Comparison of ENCODE assay signal across 8 cellular contexts in genomic region chr2:190648289-190649034, GRCh38. TPM values are rescaled to one million over a fixed set of nuclear protein-coding genes. Genes with fewer than 3 reads are reported as not detected.
A peak's percentile ranks its signal among the peaks of the same experiment; 100 is the strongest.
DNase-seq lines count a peak whose midpoint lies in the region; ATAC-seq, FAIRE-seq and TF ChIP-seq lines count a peak whose summit lies in the region.

No MANE protein-coding gene starts in this region.

- H3K4me1 ChIP-seq in right cardiac atrium (ENCODE audit: control insufficient read depth, insufficient read depth, low read length) (no peaks in the 10 kb centered on the region), uterus (peaks cover 6 to 7% of the 10 kb centered on the region in 2 donors)

- H3K27ac ChIP-seq in right cardiac atrium (ENCODE audit: low read length) (peak overlapping the region; percentile 93), uterus (peak overlapping the region; percentile 93 to 97)

- H3K9me3 Mint-ChIP-seq in T-helper 1 cell treated with Interleukin-12 subunit alpha and Interleukin-12 subunit beta and Interleukin-4 antibody, amounts not matched to agents 30 μg/mL and 1 μg/mL, for 36 hours, result no peaks in the 10 kb centered on the region

- H3K36me3 Mint-ChIP-seq in T-helper 1 cell treated with Interleukin-12 subunit alpha and Interleukin-12 subunit beta and Interleukin-4 antibody, amounts not matched to agents 30 μg/mL and 1 μg/mL, for 36 hours (ENCODE audit: low read depth), result peaks cover 4% of the 10 kb centered on the region

- H3K4me3 ChIP-seq in right cardiac atrium (ENCODE audit: low read length), result peak overlapping the region; percentile 52
- peak overlapping the region; percentile 72 to 96 for H3K4me3 ChIP-seq in uterus

- H3K27me3 Mint-ChIP-seq in T-helper 1 cell treated with Interleukin-12 subunit alpha and Interleukin-12 subunit beta and Interleukin-4 antibody, amounts not matched to agents 30 μg/mL and 1 μg/mL, for 36 hours (ENCODE audit: low read depth), result no peaks in the 10 kb centered on the region

- H3K4me1 Mint-ChIP-seq in T-helper 1 cell treated with Interleukin-12 subunit alpha and Interleukin-12 subunit beta and Interleukin-4 antibody, amounts not matched to agents 30 μg/mL and 1 μg/mL, for 36 hours (ENCODE audit: low read depth), result peaks cover 28% of the 10 kb centered on the region

- TF ChIP-seq CTCF in uterus (IDR thresholded peaks at IDR 0.05), result no peak

- WGBS in right cardiac atrium, result under 1% methylated on average over 74 of the region's 78 CpGs

- H3K4me3 Mint-ChIP-seq in T-helper 1 cell treated with Interleukin-12 subunit alpha and Interleukin-12 subunit beta and Interleukin-4 antibody, amounts not matched to agents 30 μg/mL and 1 μg/mL, for 36 hours, result peak overlapping the region; percentile 69

- H3K9me3 ChIP-seq in right cardiac atrium (ENCODE audit: control insufficient read depth, low read length) (no peaks in the 10 kb centered on the region), uterus (no peaks in the 10 kb centered on the region)

- DNase-seq in GM12891 (ENCODE audit: insufficient read length, low spot score) (peak; percentile 72), NCI-H128 (lab: John Stamatoyannopoulos, UW; ENCODE audit: unreplicated experiment) (peak; percentile 38), amygdala (lab: John Stamatoyannopoulos, UW) (peak; percentile 16 to 99 (median 87)), right cardiac atrium (peak; percentile 94 to 98 (median 97)), putamen (ENCODE audit: low spot score) (peak; percentile 95), uterus (peak; percentile 91 to 93)

- H3K27ac Mint-ChIP-seq in T-helper 1 cell treated with Interleukin-12 subunit alpha and Interleukin-12 subunit beta and Interleukin-4 antibody, amounts not matched to agents 30 μg/mL and 1 μg/mL, for 36 hours, result peak overlapping the region; percentile 71

- TF ChIP-seq POLR2A in GM12891 (IDR thresholded peaks at IDR 0.05; ENCODE audit: low read depth, low read length), result no peak
- peak in 1 of 2 donors; percentile 56 for TF ChIP-seq POLR2A in uterus (IDR thresholded peaks at IDR 0.05)

- no peaks in the 10 kb centered on the region for H3K36me3 ChIP-seq in uterus

- intact Hi-C loops in right cardiac atrium (cut with DNase I) (loop anchor here in 2 of 4 donors (5.0 to 10.0 kb wide), 2 partner anchors 111 to 114 kb away; partner anchors contain the start of gene NEMP2 (in 1 of the 2)), uterus (cut with DNase I; ENCODE audit: low total_unique reads) (no loop called here)

- H3K27me3 ChIP-seq in right cardiac atrium (ENCODE audit: control insufficient read depth, insufficient read depth), result no peaks in the 10 kb centered on the region
- H3K27me3 ChIP-seq in uterus, result no peaks in the 10 kb centered on the region

- ATAC-seq in HG02642 (IDR thresholded peaks at IDR 0.05; ENCODE audit: poor library complexity, unreplicated experiment) (peak; percentile 80), right cardiac atrium (peak; percentile 96)

- FAIRE-seq in GM12891 (lab: Jason Lieb, UNC), result peak; percentile 85

TF ChIP-seq in GM12891, 5 proteins besides CTCF, POLR2A, EP300 and RAD21:
- TF ChIP-seq PAX5 (IDR thresholded peaks at IDR 0.05; ENCODE audit: insufficient read depth, low read length, severe bottlenecking) (peak; percentile 55), SPI1 (IDR thresholded peaks at IDR 0.05; ENCODE audit: low read depth, low read length) (no peak), POU2F2 (IDR thresholded peaks at IDR 0.05; ENCODE audit: low read depth, low read length) (0 out of 2 replicates have a peak, but pooled peaks have one; percentile 38), POLR2AphosphoS5 (IDR thresholded peaks at IDR 0.05; ENCODE audit: low read depth, low read length) (no peak), TAF1 (IDR thresholded peaks at IDR 0.05; ENCODE audit: low read depth, low read length) (no peak)
TF ChIP-seq in GM12891: peak in this region for 2.

RNA-seq across cellular contexts. Expression of gene NAB1, which starts 0.4 kb away (rescaled TPM):
- polyA plus RNA-seq in GM12891 (2012; ENCODE audit: low read depth, missing spikeins), result 11.7 TPM
- 10 to 100 TPM; 58.8 to 65.5 (median 60.7) TPM for total RNA-seq in right cardiac atrium
- polyA plus RNA-seq in right cardiac atrium, result 17.6 TPM
- total RNA-seq in uterus, result 100 to 1,000 TPM in 1 of 4 donors, 10 to 100 TPM in 3; 59.2 to 132 (median 78.2) TPM

Comparison
In these comparisons a context has a peak if more than half of its experiments do, and no peak if none do; other contexts are left out.
1. Peak in every context shown above with its lines: DNase-seq, ATAC-seq, H3K4me3 ChIP-seq and H3K27ac ChIP-seq.
2. DNase-seq: peak in every context shown above with its lines; median percentile 97 in right cardiac atrium; 95 in putamen; 92 in uterus; 87 in amygdala; 72 in GM12891; 38 in NCI-H128.